Comparison of ENCODE assay signal across 20 cellular contexts in the genomic region with DNA sequence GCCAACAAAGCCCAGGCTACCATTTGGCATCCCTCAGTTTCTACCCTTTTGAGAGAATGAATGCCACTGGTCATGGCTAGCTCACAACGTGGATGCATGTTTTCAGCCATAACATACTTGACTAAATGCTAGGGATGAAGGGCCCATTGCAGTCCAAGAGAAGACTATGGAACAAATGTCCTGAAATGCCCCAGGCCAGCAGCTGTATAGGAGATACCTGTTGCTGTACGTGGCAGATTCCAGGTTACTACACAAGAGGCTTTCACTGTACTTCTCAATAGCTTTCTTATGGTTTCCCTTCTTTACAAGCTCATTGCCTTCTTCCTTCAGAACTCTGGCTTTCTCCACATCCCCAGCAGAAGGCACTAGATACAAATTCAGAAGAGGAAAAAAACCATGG. TPM values are rescaled to one million over a fixed set of nuclear protein-coding genes. Genes with fewer than 3 reads are reported as not detected.
DNase-seq lines count a peak whose midpoint lies in the region; ATAC-seq, FAIRE-seq and TF ChIP-seq lines count a peak whose summit lies in the region.
"Had no signal": no experiment of that assay in that cellular context is flagged by ENCODE, and none has a peak within 500 bp of the region (broad histone marks: within the 10 kb centered on the region; RNA-seq: fewer than 3 reads in every experiment).

No MANE protein-coding gene starts in this region.

- no peaks in the 10 kb centered on the region for H3K79me2 ChIP-seq in HepG2 (ENCODE audit: insufficient read depth, low read length)

- intact Hi-C loops in HepG2 (cut with micrococcal nuclease; ENCODE audit: unreplicated experiment) (no loop called here), right lobe of liver (cut with DNase I) (no loop called here), colonic mucosa (cut with DNase I) (no loop called here)

- peaks cover 53 to 95% of the 10 kb centered on the region in 2 experiments for H3K36me3 ChIP-seq in HepG2 (replicated peaks in 1 of 2; ENCODE audit: control insufficient read depth in 1 of 2, insufficient read depth in 2 of 2, low read length in 2 of 2)
- H3K36me3 ChIP-seq in right lobe of liver, result peaks cover 0 to 37% (median 5%) of the 10 kb centered on the region in 4 donors
- H3K36me3 ChIP-seq in colonic mucosa, result peaks cover 13% of the 10 kb centered on the region

- H3K4me3 ChIP-seq in HepG2 (replicated peaks in 1 of 3; ENCODE audit: insufficient read depth in 1 of 3, low read depth in 2 of 3, low read length in 3 of 3) (no peak overlapping the region), right lobe of liver (no peak overlapping the region), colonic mucosa (no peak overlapping the region)
- H3K4me3 ChIP-seq: HAP-1 had no signal

- H3K9ac ChIP-seq in HepG2 (ENCODE audit: insufficient read depth, low read depth, low read length), result no peak overlapping the region
- no peak overlapping the region for H3K9ac ChIP-seq in colonic mucosa (ENCODE audit: low read depth in 2 of 2, low read length in 2 of 2)

- H3K27ac Mint-ChIP-seq in activated naive CD8-positive, alpha-beta T cell treated with anti-CD3 and anti-CD28 coated beads, Interleukin-2, amount 50 U/mL, for 24 hours, result peak overlapping the region; percentile 1
- H3K27ac Mint-ChIP-seq in progenitor cell of endocrine pancreas, result peak overlapping the region; percentile 56
- H3K27ac Mint-ChIP-seq: B cell; CD8-positive, alpha-beta T cell had no signal

- in situ Hi-C loops in HepG2 (cut with HindIII; ENCODE audit: extremely low pct_ligation_motif_present, low pct_unique_long_range_greater_than_20kb), result no loop called here

- TF ChIP-seq EP300 in HepG2 (IDR thresholded peaks at IDR 0.05; ENCODE audit: low read depth in 2 of 2, low read length in 2 of 2) (no peak), HepG2 (CRISPR knock-in tag; IDR thresholded peaks at IDR 0.05; ENCODE audit: borderline replicate concordance) (no peak)

- no peak for DNase-seq in HepG2 (ENCODE audit: low spot score)
- DNase-seq in right lobe of liver, result no peak
- DNase-seq in activated naive CD8-positive, alpha-beta T cell treated with anti-CD3 and anti-CD28 coated beads, Interleukin-2, amount 50 U/mL, for 24 hours, result no peak
- DNase-seq in progenitor cell of endocrine pancreas (ENCODE audit: low spot score, unreplicated experiment), result no peak
- DNase-seq in dedifferentiated amniotic fluid mesenchymal stem cell (ENCODE audit: extremely low spot score), result no peak
- DNase-seq in colonic mucosa, result no peak
- no peak for DNase-seq in COLO829 (ENCODE audit: low spot score)
- DNase-seq: Caco-2; CD8-positive, alpha-beta T cell; DMS53; GF-D8; HFFc6; IMR-90 had no signal

- no peak for TF ChIP-seq RAD21 in HepG2 (CRISPR knock-in tag; IDR thresholded peaks at IDR 0.05)

- no peaks in the 10 kb centered on the region for H3K9me3 Mint-ChIP-seq in activated naive CD8-positive, alpha-beta T cell treated with anti-CD3 and anti-CD28 coated beads, Interleukin-2, amount 50 U/mL, for 24 hours
- H3K9me3 Mint-ChIP-seq in progenitor cell of endocrine pancreas (ENCODE audit: low read depth), result no peaks in the 10 kb centered on the region
- H3K9me3 Mint-ChIP-seq: CD8-positive, alpha-beta T cell; HFFc6 had no signal

- H3K4me3 Mint-ChIP-seq in activated naive CD8-positive, alpha-beta T cell treated with anti-CD3 and anti-CD28 coated beads, Interleukin-2, amount 50 U/mL, for 24 hours, result no peak overlapping the region
- H3K4me3 Mint-ChIP-seq in progenitor cell of endocrine pancreas (ENCODE audit: low read depth), result no peak overlapping the region
- H3K4me3 Mint-ChIP-seq: B cell; CD8-positive, alpha-beta T cell; HFFc6 had no signal

- H3K27me3 ChIP-seq in HepG2 (ENCODE audit: control insufficient read depth in 1 of 2, insufficient read depth in 2 of 2, low read length in 2 of 2) (no peaks in the 10 kb centered on the region), right lobe of liver (no peaks in the 10 kb centered on the region), colonic mucosa (no peaks in the 10 kb centered on the region)

- peaks cover 9% of the 10 kb centered on the region for H3K4me1 ChIP-seq in HepG2 (ENCODE audit: insufficient read depth, low read length)
- peaks cover 0 to 20% (median 6%) of the 10 kb centered on the region in 4 donors for H3K4me1 ChIP-seq in right lobe of liver
- H3K4me1 ChIP-seq in colonic mucosa, result no peaks in the 10 kb centered on the region
- H3K4me1 ChIP-seq: HAP-1 had no signal

- H3K27ac ChIP-seq in HepG2 (ENCODE audit: extremely low read length, insufficient read depth, low read length) (no peak overlapping the region), right lobe of liver (no peak overlapping the region), colonic mucosa (no peak overlapping the region)
- H3K27ac ChIP-seq: C4-2B, HL-60 had no signal

- CTCF ChIA-PET in HepG2 (lab: Yijun Ruan, JAX; ENCODE audit: low intra/inter-chr PET ratio, low total read pairs), result no interaction called here

- FAIRE-seq in HepG2 (lab: Jason Lieb, UNC), result no peak
- FAIRE-seq: A204.1, GM19239, H1 had no signal

- H3K4me2 ChIP-seq in HepG2 (ENCODE audit: low read depth, low read length), result no peak overlapping the region

- H4K20me1 ChIP-seq in HepG2 (ENCODE audit: insufficient read depth, low read length), result no peaks in the 10 kb centered on the region

- H3K27me3 Mint-ChIP-seq in activated naive CD8-positive, alpha-beta T cell treated with anti-CD3 and anti-CD28 coated beads, Interleukin-2, amount 50 U/mL, for 24 hours, result no peaks in the 10 kb centered on the region
- H3K27me3 Mint-ChIP-seq in progenitor cell of endocrine pancreas, result no peaks in the 10 kb centered on the region
- H3K27me3 Mint-ChIP-seq: B cell had no signal

- WGBS in HepG2 (ENCODE audit: low lambda C conversion rate), result 100% methylated on average over 2 of the region's 2 CpGs
- 70% methylated on average over 1 of the region's 2 CpGs for WGBS in right lobe of liver (ENCODE audit: insufficient coverage, low coverage, low lambda C conversion rate, missing lambda C conversion rate)

- peaks cover 85% of the 10 kb centered on the region for H3K36me3 Mint-ChIP-seq in activated naive CD8-positive, alpha-beta T cell treated with anti-CD3 and anti-CD28 coated beads, Interleukin-2, amount 50 U/mL, for 24 hours (ENCODE audit: low read depth)
- H3K36me3 Mint-ChIP-seq in progenitor cell of endocrine pancreas (ENCODE audit: insufficient read depth), result peaks cover 36% of the 10 kb centered on the region

- TF ChIP-seq POLR2A in HepG2 (IDR thresholded peaks at IDR 0.05; ENCODE audit: insufficient read depth in 1 of 2, low read depth in 2 of 2, low read length in 2 of 2) (no peak), right lobe of liver (IDR thresholded peaks at IDR 0.05) (no peak)

- BruUV-seq in HepG2 (replicated peaks; lab: Mats Ljungman, UMichigan), result no TSS peak

- TF ChIP-seq CTCF in HepG2 (CRISPR knock-in tag; IDR thresholded peaks at IDR 0.05), result no peak
- no peak for TF ChIP-seq CTCF in right lobe of liver (IDR thresholded peaks at IDR 0.05)
- TF ChIP-seq CTCF in progenitor cell of endocrine pancreas (IDR thresholded peaks at IDR 0.05; ENCODE audit: unreplicated experiment), result no peak
- TF ChIP-seq CTCF in colonic mucosa (IDR thresholded peaks at IDR 0.05), result no peak

- POLR2A ChIA-PET in HepG2 (lab: Yijun Ruan, JAX), result interaction anchor here (1.2 to 7.2 kb wide), 3 partner anchors 9 to 39 kb away, joined by 3 to 51 read pairs (median 5); partner anchors contain the start of gene TOMM34

- H3K9me3 ChIP-seq in HepG2 (ENCODE audit: low read length) (no peaks in the 10 kb centered on the region), right lobe of liver (no peaks in the 10 kb centered on the region), colonic mucosa (no peaks in the 10 kb centered on the region)
- H3K9me3 ChIP-seq: Caco-2, HAP-1 had no signal

- H2AFZ ChIP-seq in HepG2 (ENCODE audit: low read length), result no peak overlapping the region

- ATAC-seq in HepG2 (no peak), right lobe of liver (no peak)
- ATAC-seq in activated naive CD8-positive, alpha-beta T cell treated with anti-CD3 and anti-CD28 coated beads, Interleukin-2, amount 50 U/mL, for 24 hours, result no peak
- ATAC-seq: CD8-positive, alpha-beta T cell had no signal

- H3K4me1 Mint-ChIP-seq in activated naive CD8-positive, alpha-beta T cell treated with anti-CD3 and anti-CD28 coated beads, Interleukin-2, amount 50 U/mL, for 24 hours, result peaks cover 10% of the 10 kb centered on the region
- H3K4me1 Mint-ChIP-seq in progenitor cell of endocrine pancreas (ENCODE audit: low read depth), result peaks cover 1% of the 10 kb centered on the region

RNA-seq across cellular contexts. Expression of gene TOMM34, which starts 11.7 kb away (rescaled TPM):
- total RNA-seq in HepG2 (2016; rRNA removed; fragmentation: Illumina TruSeq; extraction: Trizol), result 52.0 and 73.0 TPM in 2 replicates
- total RNA-seq in HepG2 (2016; cell fraction: cytosol; rRNA removed; fragmentation: Illumina TruSeq; extraction: Trizol; ENCODE audit: low read depth), result 6.2 and 6.4 TPM in 2 replicates
- total RNA-seq in HepG2 (2016; cell fraction: insoluble cytoplasmic fraction; rRNA removed; fragmentation: Illumina TruSeq; extraction: Trizol), result 52.3 and 72.3 TPM in 2 replicates
- total RNA-seq in HepG2 (2016; cell fraction: membrane; rRNA removed; fragmentation: Illumina TruSeq; extraction: Trizol), result 18.0 and 21.0 TPM in 2 replicates
- 24.9 and 25.7 TPM in 2 replicates for total RNA-seq in HepG2 (2016; cell fraction: nucleus; rRNA removed; fragmentation: Illumina TruSeq; extraction: Trizol)
- polyA plus RNA-seq in HepG2 (2011; rRNA removed), result 36.2 and 38.3 TPM in 2 replicates
- 38.3 and 39.9 TPM in 2 replicates for polyA plus RNA-seq in HepG2 (2011; cell fraction: cytosol; rRNA removed)
- polyA plus RNA-seq in HepG2 (2011; cell fraction: nucleus; rRNA removed), result 20.9 and 23.3 TPM in 2 replicates
- polyA plus RNA-seq in HepG2 (2012), result 41.6 and 42.7 TPM in 2 replicates
- 7.7 and 7.8 TPM in 2 replicates for polyA plus RNA-seq in HepG2 (2016; cell fraction: cytosol; fragmentation: Illumina TruSeq; extraction: Trizol; ENCODE audit: low read depth)
- polyA plus RNA-seq in HepG2 (2016; cell fraction: insoluble cytoplasmic fraction; fragmentation: Illumina TruSeq; extraction: Trizol; ENCODE audit: low read depth), result 102 TPM in 2 replicates
- 17.3 and 19.1 TPM in 2 replicates for polyA plus RNA-seq in HepG2 (2016; cell fraction: membrane; fragmentation: Illumina TruSeq; extraction: Trizol; ENCODE audit: low read depth)
- 45.6 and 46.6 TPM in 2 replicates for polyA plus RNA-seq in HepG2 (2016; cell fraction: nucleus; fragmentation: Illumina TruSeq; extraction: Trizol; ENCODE audit: insufficient read depth, low read depth)
- 23.9 and 48.7 TPM in 2 replicates for polyA minus RNA-seq in HepG2 (2011; rRNA and poly(A)+ RNA removed; ENCODE audit: low replicate concordance)
- 11.6 and 12.1 TPM in 2 replicates for polyA minus RNA-seq in HepG2 (2011; cell fraction: cytosol; rRNA and poly(A)+ RNA removed)
- polyA minus RNA-seq in HepG2 (2011; cell fraction: nucleus; rRNA and poly(A)+ RNA removed), result 6.8 and 9.1 TPM in 2 replicates
- total RNA-seq in right lobe of liver, result 10 to 100 TPM in 3 of 6 experiments, 1 to 10 TPM in 3; 6.7 to 17.7 (median 10.0) TPM
- total RNA-seq in progenitor cell of endocrine pancreas, result 40.1 and 40.9 TPM in 2 replicates
- 10 to 100 TPM; 16.5 to 29.9 TPM for total RNA-seq in colonic mucosa

RNA-seq across cellular contexts. Expression of gene STK4, which starts 17.8 kb away (rescaled TPM):
- total RNA-seq in HepG2 (2016; rRNA removed; fragmentation: Illumina TruSeq; extraction: Trizol) (38.3 and 61.4 TPM in 2 replicates), right lobe of liver (10 to 100 TPM in 5 of 6 experiments, 1 to 10 TPM in 1; 9.7 to 17.5 (median 13.4) TPM), progenitor cell of endocrine pancreas (36.3 and 37.4 TPM in 2 replicates), colonic mucosa (10 to 100 TPM; 28.9 to 29.9 TPM)
- 7.6 and 8.4 TPM in 2 replicates for total RNA-seq in HepG2 (2016; cell fraction: cytosol; rRNA removed; fragmentation: Illumina TruSeq; extraction: Trizol; ENCODE audit: low read depth)
- 38.6 and 51.4 TPM in 2 replicates for total RNA-seq in HepG2 (2016; cell fraction: insoluble cytoplasmic fraction; rRNA removed; fragmentation: Illumina TruSeq; extraction: Trizol)
- 17.0 and 19.2 TPM in 2 replicates for total RNA-seq in HepG2 (2016; cell fraction: membrane; rRNA removed; fragmentation: Illumina TruSeq; extraction: Trizol)
- 46.5 and 48.3 TPM in 2 replicates for total RNA-seq in HepG2 (2016; cell fraction: nucleus; rRNA removed; fragmentation: Illumina TruSeq; extraction: Trizol)
- polyA plus RNA-seq in HepG2 (2011; rRNA removed), result 21.2 and 25.6 TPM in 2 replicates
- 11.6 and 16.8 TPM in 2 replicates for polyA plus RNA-seq in HepG2 (2011; cell fraction: cytosol; rRNA removed)
- polyA plus RNA-seq in HepG2 (2011; cell fraction: nucleus; rRNA removed), result 14.7 and 18.6 TPM in 2 replicates
- polyA plus RNA-seq in HepG2 (2012), result 16.8 and 20.4 TPM in 2 replicates
- polyA plus RNA-seq in HepG2 (2016; cell fraction: cytosol; fragmentation: Illumina TruSeq; extraction: Trizol; ENCODE audit: low read depth), result 1.2 TPM in 2 replicates
- 34.7 and 38.5 TPM in 2 replicates for polyA plus RNA-seq in HepG2 (2016; cell fraction: insoluble cytoplasmic fraction; fragmentation: Illumina TruSeq; extraction: Trizol; ENCODE audit: low read depth)
- 4.8 and 5.6 TPM in 2 replicates for polyA plus RNA-seq in HepG2 (2016; cell fraction: membrane; fragmentation: Illumina TruSeq; extraction: Trizol; ENCODE audit: low read depth)
- polyA plus RNA-seq in HepG2 (2016; cell fraction: nucleus; fragmentation: Illumina TruSeq; extraction: Trizol; ENCODE audit: insufficient read depth, low read depth), result 40.8 and 44.8 TPM in 2 replicates
- polyA minus RNA-seq in HepG2 (2011; rRNA and poly(A)+ RNA removed; ENCODE audit: low replicate concordance), result 23.3 and 33.6 TPM in 2 replicates
- 18.8 and 20.9 TPM in 2 replicates for polyA minus RNA-seq in HepG2 (2011; cell fraction: cytosol; rRNA and poly(A)+ RNA removed)
- polyA minus RNA-seq in HepG2 (2011; cell fraction: nucleus; rRNA and poly(A)+ RNA removed), result 67.3 and 85.4 TPM in 2 replicates

RNA-seq across cellular contexts. Expression of gene PABPC1L, which starts 38.7 kb away (rescaled TPM):
- total RNA-seq in HepG2 (2016; rRNA removed; fragmentation: Illumina TruSeq; extraction: Trizol) (6.4 and 30.8 TPM in 2 replicates), right lobe of liver (10 to 100 TPM in 5 of 6 experiments, 1 to 10 TPM in 1; 8.7 to 40.2 (median 27.7) TPM), progenitor cell of endocrine pancreas (211 and 219 TPM in 2 replicates), colonic mucosa (10 to 100 TPM; 11.5 to 36.3 TPM)
- 8.8 and 10.6 TPM in 2 replicates for total RNA-seq in HepG2 (2016; cell fraction: cytosol; rRNA removed; fragmentation: Illumina TruSeq; extraction: Trizol; ENCODE audit: low read depth)
- total RNA-seq in HepG2 (2016; cell fraction: insoluble cytoplasmic fraction; rRNA removed; fragmentation: Illumina TruSeq; extraction: Trizol), result 7.2 and 30.6 TPM in 2 replicates
- 7.7 TPM in 2 replicates for total RNA-seq in HepG2 (2016; cell fraction: membrane; rRNA removed; fragmentation: Illumina TruSeq; extraction: Trizol)
- 68.7 and 74.6 TPM in 2 replicates for total RNA-seq in HepG2 (2016; cell fraction: nucleus; rRNA removed; fragmentation: Illumina TruSeq; extraction: Trizol)
- 252 and 283 TPM in 2 replicates for polyA plus RNA-seq in HepG2 (2011; rRNA removed)
- polyA plus RNA-seq in HepG2 (2011; cell fraction: cytosol; rRNA removed), result 48.8 and 52.2 TPM in 2 replicates
- polyA plus RNA-seq in HepG2 (2011; cell fraction: nucleus; rRNA removed), result 1,815 and 1,864 TPM in 2 replicates
- 109 and 110 TPM in 2 replicates for polyA plus RNA-seq in HepG2 (2012)
- 3.4 TPM in 2 replicates for polyA plus RNA-seq in HepG2 (2016; cell fraction: cytosol; fragmentation: Illumina TruSeq; extraction: Trizol; ENCODE audit: low read depth)
- polyA plus RNA-seq in HepG2 (2016; cell fraction: insoluble cytoplasmic fraction; fragmentation: Illumina TruSeq; extraction: Trizol; ENCODE audit: low read depth), result 8.9 and 10.9 TPM in 2 replicates
- polyA plus RNA-seq in HepG2 (2016; cell fraction: membrane; fragmentation: Illumina TruSeq; extraction: Trizol; ENCODE audit: low read depth), result 4.4 and 4.6 TPM in 2 replicates
- polyA plus RNA-seq in HepG2 (2016; cell fraction: nucleus; fragmentation: Illumina TruSeq; extraction: Trizol; ENCODE audit: insufficient read depth, low read depth), result 374 and 409 TPM in 2 replicates
- polyA minus RNA-seq in HepG2 (2011; rRNA and poly(A)+ RNA removed; ENCODE audit: low replicate concordance), result 12.6 and 64.0 TPM in 2 replicates
- polyA minus RNA-seq in HepG2 (2011; cell fraction: cytosol; rRNA and poly(A)+ RNA removed), result 10.6 and 12.0 TPM in 2 replicates
- 250 and 264 TPM in 2 replicates for polyA minus RNA-seq in HepG2 (2011; cell fraction: nucleus; rRNA and poly(A)+ RNA removed)
